ENCODE assay signal across 18 cellular contexts in genomic region chr5:8700691-8701090, GRCh38.
A peak's percentile ranks its signal among the peaks of the same experiment; 100 is the strongest.
DNase-seq lines count a peak whose midpoint lies in the region; ATAC-seq and TF ChIP-seq lines count a peak whose summit lies in the region.
"Had no signal": no experiment of that assay in that cellular context is flagged by ENCODE, and none has a peak within 500 bp of the region (broad histone marks: within the 10 kb centered on the region; RNA-seq: fewer than 3 reads in every experiment).

No MANE protein-coding gene starts in this region.

- TF ChIP-seq CTCF in colonic mucosa (IDR thresholded peaks at IDR 0.05) (no peak), left lung (IDR thresholded peaks at IDR 0.05) (no peak), stomach (IDR thresholded peaks at IDR 0.05) (no peak)

- H3K4me1 ChIP-seq in colonic mucosa = no peaks in the 10 kb centered on the region
- no peaks in the 10 kb centered on the region for H3K4me1 ChIP-seq in left lung
- H3K4me1 ChIP-seq in stomach = no peaks in the 10 kb centered on the region

- H3K4me3 ChIP-seq in colonic mucosa = no peak overlapping the region
- H3K4me3 ChIP-seq in left lung = no peak overlapping the region
- H3K4me3 ChIP-seq in stomach = no peak overlapping the region
- H3K4me3 ChIP-seq: GM23338, K562 had no signal

- 51 to 74% (median 68%) methylated on average over 7 of the region's 7 CpGs for WGBS in stomach, 5 donors

- TF ChIP-seq POLR2A in stomach (IDR thresholded peaks at IDR 0.05) = no peak

- H3K9me3 ChIP-seq in colonic mucosa (no peaks in the 10 kb centered on the region), left lung (peaks cover 0 to 2% of the 10 kb centered on the region in 2 donors), stomach (no peaks in the 10 kb centered on the region)

- no peaks in the 10 kb centered on the region for H3K27me3 ChIP-seq in colonic mucosa
- H3K27me3 ChIP-seq in left lung = no peaks in the 10 kb centered on the region
- no peaks in the 10 kb centered on the region for H3K27me3 ChIP-seq in stomach

- intact Hi-C loops in colonic mucosa (cut with DNase I) (no loop called here), left lung (cut with DNase I) (no loop called here), stomach (cut with DNase I; ENCODE audit: low total_unique reads) (no loop called here)

- H3K36me3 ChIP-seq in colonic mucosa (no peaks in the 10 kb centered on the region), left lung (no peaks in the 10 kb centered on the region), stomach (no peaks in the 10 kb centered on the region)

- no peak for ATAC-seq in left lung
- no peak for ATAC-seq in HG03469 (IDR thresholded peaks at IDR 0.05; ENCODE audit: unreplicated experiment)
- no peak for ATAC-seq in HG02678 (IDR thresholded peaks at IDR 0.05; ENCODE audit: unreplicated experiment)
- ATAC-seq in GM21381 (IDR thresholded peaks at IDR 0.05; ENCODE audit: unreplicated experiment) = no peak
- ATAC-seq: GM23338, K562 had no signal

- peak overlapping the region; percentile 32 for H3K27ac ChIP-seq in colonic mucosa
- H3K27ac ChIP-seq in left lung = peak overlapping the region; percentile 4 to 40
- H3K27ac ChIP-seq in stomach = peak overlapping the region in 3 of 5 donors; percentile 39 to 41 (median 41)
- H3K27ac ChIP-seq: HL-60 had no signal

- peak; percentile 11 for DNase-seq in AG08396 (ENCODE audit: low spot score)
- DNase-seq in colonic mucosa = no peak
- no peak for DNase-seq in left lung
- no peak for DNase-seq in stomach
- DNase-seq in mucosa of gallbladder (ENCODE audit: low spot score) = no peak
- DNase-seq: 8988T; C1 segment of cervical spinal cord; Calu3; CD4-positive, alpha-beta T cell; DMS 273 treated with DMSO at 0.1 percent for 48 hours; DMS79; H7 had no signal

- no peak for TF ChIP-seq EP300 in stomach (IDR thresholded peaks at IDR 0.05)

- no peak overlapping the region for H3K9ac ChIP-seq in colonic mucosa (ENCODE audit: low read depth in 2 of 2, low read length in 2 of 2)
